ENCODE assay signal across 10 cellular contexts in the genomic region with DNA sequence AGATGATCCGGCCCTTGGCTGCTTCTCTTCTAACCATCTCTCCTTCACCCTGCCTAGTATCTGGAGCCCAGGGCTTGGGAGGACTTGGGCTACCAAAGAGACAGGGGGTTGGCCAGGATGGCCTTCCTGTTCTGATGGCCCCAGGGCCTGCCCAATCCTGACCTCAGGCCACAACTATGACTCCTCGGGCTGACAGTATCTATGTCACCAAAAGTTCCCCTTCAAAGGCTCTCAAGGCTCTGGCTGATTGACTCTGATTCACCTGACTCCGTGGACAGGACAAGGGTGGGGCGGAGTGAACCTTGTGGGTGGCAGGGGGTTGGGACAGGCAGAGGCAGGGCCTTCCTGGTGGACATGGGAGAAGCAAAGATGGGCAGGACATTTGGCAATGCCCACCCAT. TPM values are rescaled to one million over a fixed set of nuclear protein-coding genes. Genes with fewer than 3 reads are reported as not detected.
DNase-seq lines count a peak whose midpoint lies in the region; ATAC-seq lines count a peak whose summit lies in the region.
"Had no signal": no experiment of that assay in that cellular context is flagged by ENCODE, and none has a peak within 500 bp of the region (broad histone marks: within the 10 kb centered on the region; RNA-seq: fewer than 3 reads in every experiment).

No MANE protein-coding gene starts in this region.

- H3K4me3 Mint-ChIP-seq in activated CD4-positive, alpha-beta memory T cell treated with anti-CD3 and anti-CD28 coated beads, Interleukin-2, amount 10 ng/mL, durations not matched to agents 7 days and 5 days, result no peak overlapping the region

- peaks cover 11 to 30% of the 10 kb centered on the region in 2 donors for H3K36me3 ChIP-seq in mucosa of rectum (ENCODE audit: control insufficient read depth in 2 of 2, insufficient read depth in 2 of 2, low read length in 2 of 2)

- H3K27me3 ChIP-seq in mucosa of rectum (ENCODE audit: control insufficient read depth in 2 of 2, insufficient read depth in 2 of 2, low read length in 2 of 2), result no peaks in the 10 kb centered on the region

- CTCF ChIA-PET in activated CD4-positive, alpha-beta memory T cell treated with anti-CD3 and anti-CD28 coated beads, Interleukin-2, amount 10 ng/mL, durations not matched to agents 7 days and 5 days (lab: Charles Lee), result interaction anchor here (1.0 to 2.9 kb wide), 5 partner anchors 14 to 102 kb away, joined by 3 to 16 read pairs (median 5); partner anchors contain the start of gene MEF2D

- H3K4me1 ChIP-seq in mucosa of rectum (ENCODE audit: control insufficient read depth in 2 of 2, insufficient read depth in 2 of 2, low read length in 2 of 2), result peaks cover 48 to 52% of the 10 kb centered on the region in 2 donors

- H3K9me3 Mint-ChIP-seq in activated CD4-positive, alpha-beta memory T cell treated with anti-CD3 and anti-CD28 coated beads, Interleukin-2, amount 10 ng/mL, durations not matched to agents 7 days and 5 days, result no peaks in the 10 kb centered on the region
- H3K9me3 Mint-ChIP-seq: nephron had no signal

- peak overlapping the region; percentile 50 for H3K27ac Mint-ChIP-seq in activated CD4-positive, alpha-beta memory T cell treated with anti-CD3 and anti-CD28 coated beads, Interleukin-2, amount 10 ng/mL, durations not matched to agents 7 days and 5 days

- H3K9ac ChIP-seq in mucosa of rectum (ENCODE audit: low read depth in 1 of 2, low read length in 2 of 2), result no peak overlapping the region

- peaks cover 73% of the 10 kb centered on the region for H3K4me1 Mint-ChIP-seq in activated CD4-positive, alpha-beta memory T cell treated with anti-CD3 and anti-CD28 coated beads, Interleukin-2, amount 10 ng/mL, durations not matched to agents 7 days and 5 days

- peaks cover 19% of the 10 kb centered on the region for H3K36me3 Mint-ChIP-seq in activated CD4-positive, alpha-beta memory T cell treated with anti-CD3 and anti-CD28 coated beads, Interleukin-2, amount 10 ng/mL, durations not matched to agents 7 days and 5 days (ENCODE audit: low read depth)

- peak overlapping the region in 1 of 2 donors; percentile 3 for H3K4me3 ChIP-seq in mucosa of rectum (ENCODE audit: low read length in 2 of 2)

- DNase-seq in Caki2 (ENCODE audit: low read depth) (peak; percentile 66), NCI-H2029 (lab: John Stamatoyannopoulos, UW) (no peak), islet precursor cell (no peak), pons (ENCODE audit: low spot score) (no peak)
- peak; percentile 43 for DNase-seq in activated CD4-positive, alpha-beta memory T cell treated with anti-CD3 and anti-CD28 coated beads, Interleukin-2, amount 10 ng/mL, durations not matched to agents 7 days and 5 days

- in situ Hi-C loops in Caki2 (cut with HindIII; ENCODE audit: low pct_unique_long_range_greater_than_20kb, low sequenced_read_pairs), result no loop called here

- POLR2A ChIA-PET in activated CD4-positive, alpha-beta memory T cell treated with anti-CD3 and anti-CD28 coated beads, Interleukin-2, amount 10 ng/mL, durations not matched to agents 7 days and 5 days (lab: Charles Lee), result interaction anchor here (1.3 to 13.8 kb wide), 3 partner anchors 13 to 41 kb away, joined by 3 to 286 read pairs (median 5); partner anchors contain the start of gene MEF2D

- peak overlapping the region; percentile 5 to 58 for H3K27ac ChIP-seq in mucosa of rectum (ENCODE audit: low read depth in 2 of 2, low read length in 2 of 2)

- ATAC-seq in GM21717 (IDR thresholded peaks at IDR 0.05; ENCODE audit: unreplicated experiment), result peak; percentile 34
- no peak for ATAC-seq in GM21737 (IDR thresholded peaks at IDR 0.05; ENCODE audit: unreplicated experiment)

- H3K9me3 ChIP-seq in mucosa of rectum (ENCODE audit: control insufficient read depth in 2 of 2, low read length in 2 of 2), result no peaks in the 10 kb centered on the region
- H3K9me3 ChIP-seq: thoracic aorta had no signal

- H3K27me3 Mint-ChIP-seq in activated CD4-positive, alpha-beta memory T cell treated with anti-CD3 and anti-CD28 coated beads, Interleukin-2, amount 10 ng/mL, durations not matched to agents 7 days and 5 days, result no peaks in the 10 kb centered on the region

RNA-seq across cellular contexts. Expression of gene MEF2D, which starts 12.7 kb away (rescaled TPM):
- 2.7 and 6.2 TPM in 2 replicates for total RNA-seq in Caki2 (2014; rRNA removed; shearing (Covaris generic); ENCODE audit: low replicate concordance)
- total RNA-seq in activated CD4-positive, alpha-beta memory T cell treated with anti-CD3 and anti-CD28 coated beads, Interleukin-2, amount 10 ng/mL, durations not matched to agents 7 days and 5 days, result 10 to 100 TPM; 49.5 to 52.1 TPM

Comparison
In these comparisons a context has a peak if more than half of its experiments do, and no peak if none do; other contexts are left out.
1. DNase-seq: peak in Caki2 (single experiment) and activated CD4-positive, alpha-beta memory T cell treated with anti-CD3 and anti-CD28 coated beads, Interleukin-2, amount 10 ng/mL, durations not matched to agents 7 days and 5 days (single experiment); none in NCI-H2029 (single experiment), islet precursor cell (single experiment) and pons (single experiment).